9 cellular contexts compared by ENCODE assay signal in genomic region chr5:132867046-132867451, GRCh38. TPM values are rescaled to one million over a fixed set of nuclear protein-coding genes. Genes with fewer than 3 reads are reported as not detected.
DNase-seq lines count a peak whose midpoint lies in the region; ATAC-seq and TF ChIP-seq lines count a peak whose summit lies in the region.
"Had no signal": no experiment of that assay in that cellular context is flagged by ENCODE, and none has a peak within 500 bp of the region (broad histone marks: within the 10 kb centered on the region; RNA-seq: fewer than 3 reads in every experiment).

No MANE protein-coding gene starts in this region.

- no peaks in the 10 kb centered on the region for H3K27me3 Mint-ChIP-seq in Calu3 (ENCODE audit: unreplicated experiment)
- H3K27me3 Mint-ChIP-seq in activated naive CD8-positive, alpha-beta T cell treated with anti-CD3 and anti-CD28 coated beads, Interleukin-2, amount 50 U/mL, for 24 hours, result no peaks in the 10 kb centered on the region

- H3K9ac ChIP-seq in liver (ENCODE audit: low read depth in 1 of 2, low read length in 2 of 2), result peak overlapping the region; percentile 94 to 99

- H3K4me3 ChIP-seq in liver (ENCODE audit: low read depth in 1 of 3, low read length in 3 of 3) (peak overlapping the region; percentile 71 to 91 (median 90)), upper lobe of right lung (peak overlapping the region; percentile 95)

- DNase-seq in Calu3 (no peak), upper lobe of right lung (no peak), HPDE6-E6E7 (ENCODE audit: extremely low spot score) (no peak)
- no peak for DNase-seq in activated naive CD8-positive, alpha-beta T cell treated with anti-CD3 and anti-CD28 coated beads, Interleukin-2, amount 50 U/mL, for 24 hours

- H3K27ac ChIP-seq in liver (ENCODE audit: low read depth in 1 of 2, low read length in 2 of 2) (peak overlapping the region; percentile 98 to 99), upper lobe of right lung (peak overlapping the region; percentile 94)

- intact Hi-C loops in Calu3 (cut with micrococcal nuclease; ENCODE audit: unreplicated experiment), result loop anchor here (5.0 kb wide), 1 partner anchor 480 kb away; no protein-coding TSS in a partner anchor
- intact Hi-C loops in upper lobe of right lung (cut with DNase I), result no loop called here

- H3K36me3 ChIP-seq in liver (ENCODE audit: control insufficient read depth in 4 of 4, insufficient read depth in 3 of 4, low read depth in 1 of 4, low read length in 3 of 4) (peaks cover 0 to 15% (median 9%) of the 10 kb centered on the region in 4 donors), upper lobe of right lung (peaks cover 28% of the 10 kb centered on the region)

- peak overlapping the region; percentile 93 for H3K27ac Mint-ChIP-seq in Calu3 (ENCODE audit: unreplicated experiment)
- H3K27ac Mint-ChIP-seq in activated naive CD8-positive, alpha-beta T cell treated with anti-CD3 and anti-CD28 coated beads, Interleukin-2, amount 50 U/mL, for 24 hours, result peak overlapping the region; percentile 98

- no peaks in the 10 kb centered on the region for H3K9me3 Mint-ChIP-seq in Calu3 (ENCODE audit: low read depth, unreplicated experiment)
- no peaks in the 10 kb centered on the region for H3K9me3 Mint-ChIP-seq in activated naive CD8-positive, alpha-beta T cell treated with anti-CD3 and anti-CD28 coated beads, Interleukin-2, amount 50 U/mL, for 24 hours

- 2% methylated on average over 13 of the region's 13 CpGs for WGBS in liver

- CTCF ChIA-PET in Calu3 (lab: Charles Lee), result interaction anchor here (0.6 to 1.6 kb wide), 4 partner anchors 9 to 340 kb away, joined by 3 to 9 read pairs (median 4); no protein-coding TSS in a partner anchor

- peaks cover 11 to 48% (median 28%) of the 10 kb centered on the region in 4 donors for H3K4me1 ChIP-seq in liver (ENCODE audit: control insufficient read depth in 4 of 4, insufficient read depth in 4 of 4, low read length in 3 of 4)
- peaks cover 9% of the 10 kb centered on the region for H3K4me1 ChIP-seq in upper lobe of right lung

- H3K9me3 ChIP-seq in liver (ENCODE audit: control insufficient read depth in 4 of 4, low read length in 3 of 4), result no peaks in the 10 kb centered on the region
- H3K9me3 ChIP-seq in upper lobe of right lung, result no peaks in the 10 kb centered on the region

- no peak for TF ChIP-seq RAD21 in liver (IDR thresholded peaks at IDR 0.05)

- ATAC-seq in HG02763 (IDR thresholded peaks at IDR 0.05; ENCODE audit: unreplicated experiment) (peak; percentile 3), upper lobe of right lung (no peak), HG02623 (IDR thresholded peaks at IDR 0.05; ENCODE audit: unreplicated experiment) (no peak), GM18519 (IDR thresholded peaks at IDR 0.05; ENCODE audit: low FRiP score, unreplicated experiment) (no peak)
- no peak for ATAC-seq in activated naive CD8-positive, alpha-beta T cell treated with anti-CD3 and anti-CD28 coated beads, Interleukin-2, amount 50 U/mL, for 24 hours

- H3K4me1 Mint-ChIP-seq in Calu3 (ENCODE audit: low read depth, unreplicated experiment), result peaks cover 9% of the 10 kb centered on the region
- peaks cover 29% of the 10 kb centered on the region for H3K4me1 Mint-ChIP-seq in activated naive CD8-positive, alpha-beta T cell treated with anti-CD3 and anti-CD28 coated beads, Interleukin-2, amount 50 U/mL, for 24 hours

- TF ChIP-seq CTCF in Calu3 (IDR thresholded peaks at IDR 0.05; ENCODE audit: unreplicated experiment) (no peak), liver (IDR thresholded peaks at IDR 0.05; ENCODE audit: low read depth, low read length, missing input control) (no peak), upper lobe of right lung (IDR thresholded peaks at IDR 0.05) (no peak)

- peak overlapping the region; percentile 82 for H3K4me3 Mint-ChIP-seq in Calu3 (ENCODE audit: low read depth, unreplicated experiment)
- peak overlapping the region; percentile 94 for H3K4me3 Mint-ChIP-seq in activated naive CD8-positive, alpha-beta T cell treated with anti-CD3 and anti-CD28 coated beads, Interleukin-2, amount 50 U/mL, for 24 hours

- BruUV-seq in Calu3 (replicated peaks; lab: Mats Ljungman, UMichigan), result no TSS peak

- H3K27me3 ChIP-seq in liver (ENCODE audit: control insufficient read depth in 4 of 4, insufficient read depth in 4 of 4, low read length in 3 of 4), result no peaks in the 10 kb centered on the region
- H3K27me3 ChIP-seq in upper lobe of right lung, result no peaks in the 10 kb centered on the region

- H3K36me3 Mint-ChIP-seq in Calu3 (ENCODE audit: insufficient read depth, unreplicated experiment), result peaks cover 58% of the 10 kb centered on the region
- peaks cover 42% of the 10 kb centered on the region for H3K36me3 Mint-ChIP-seq in activated naive CD8-positive, alpha-beta T cell treated with anti-CD3 and anti-CD28 coated beads, Interleukin-2, amount 50 U/mL, for 24 hours (ENCODE audit: low read depth)

TF ChIP-seq in liver, 16 proteins besides CTCF, POLR2A, EP300 and RAD21:
- TF ChIP-seq ATF3 (IDR thresholded peaks at IDR 0.05), result no peak
- TF ChIP-seq RXRA (IDR thresholded peaks at IDR 0.05), result no peak
- no peak for TF ChIP-seq EGR1 (IDR thresholded peaks at IDR 0.05; ENCODE audit: low read depth in 2 of 2)
- no peak for TF ChIP-seq JUND (IDR thresholded peaks at IDR 0.05)
- TF ChIP-seq MAX (IDR thresholded peaks at IDR 0.05), result no peak
- no peak for TF ChIP-seq NR2F2 (IDR thresholded peaks at IDR 0.05)

RNA-seq across cellular contexts. Expression of gene UQCRQ, which starts 0.6 kb away (rescaled TPM):
- 678 and 719 TPM in 2 replicates for total RNA-seq in Calu3 (2022)
- 100 to 1,000 TPM in 1 of 2 donors, 10 to 100 TPM in 1; 62.5 to 103 TPM for total RNA-seq in liver
- polyA plus RNA-seq in liver, result 1,000 to 10,000 TPM in 1 of 2 donors, 100 to 1,000 TPM in 1; 548 to 2,326 TPM
- 256 TPM for total RNA-seq in upper lobe of right lung

RNA-seq across cellular contexts. Expression of gene GDF9, which starts 0.8 kb away (rescaled TPM):
- 0.61 and 0.94 TPM in 2 replicates for total RNA-seq in Calu3 (2022)
- under 1 TPM in 1 of 2 donors, not detected in 1; 0.08 TPM for total RNA-seq in liver
- under 1 TPM; 0.08 to 0.10 TPM for polyA plus RNA-seq in liver
- 0.46 TPM for total RNA-seq in upper lobe of right lung
- total RNA-seq: M059J had no signal

RNA-seq across cellular contexts. Expression of gene LEAP2, which starts 6.4 kb away (rescaled TPM):
- total RNA-seq in Calu3 (2022) (2.3 and 2.8 TPM in 2 replicates), liver (10 to 100 TPM; 12.0 to 56.7 TPM), upper lobe of right lung (0.69 TPM)
- polyA plus RNA-seq in liver, result 100 to 1,000 TPM in 1 of 2 donors, 10 to 100 TPM in 1; 68.1 to 736 TPM

RNA-seq across cellular contexts. Expression of gene SHROOM1, which starts 36.6 kb away (rescaled TPM):
- total RNA-seq in Calu3 (2022), result 24.5 and 27.0 TPM in 2 replicates
- 10 to 100 TPM in 1 of 2 donors, 1 to 10 TPM in 1; 6.1 to 23.0 TPM for total RNA-seq in liver
- 10 to 100 TPM; 13.7 to 28.5 TPM for polyA plus RNA-seq in liver
- 24.2 TPM for total RNA-seq in upper lobe of right lung

RNA-seq across cellular contexts. Expression of gene SOWAHA, which starts 53.9 kb away (rescaled TPM):
- 0.78 and 0.88 TPM in 2 replicates for total RNA-seq in Calu3 (2022)
- 1 to 10 TPM; 1.6 to 1.9 TPM for total RNA-seq in liver
- 1 to 10 TPM; 1.3 to 2.2 TPM for polyA plus RNA-seq in liver
- total RNA-seq in upper lobe of right lung, result not detected
